In genomic region chr5:71932131-71932635, GRCh38 we compare ENCODE assay signal across 10 cellular contexts.
A peak's percentile ranks its signal among the peaks of the same experiment; 100 is the strongest.
DNase-seq lines count a peak whose midpoint lies in the region; ATAC-seq, FAIRE-seq and TF ChIP-seq lines count a peak whose summit lies in the region.
"Had no signal": no experiment of that assay in that cellular context is flagged by ENCODE, and none has a peak within 500 bp of the region (broad histone marks: within the 10 kb centered on the region; RNA-seq: fewer than 3 reads in every experiment).

No MANE protein-coding gene starts in this region.

- H3K27me3 ChIP-seq in bronchial epithelial cell (ENCODE audit: control insufficient read depth, insufficient read depth, low read length) (peaks cover 2% of the 10 kb centered on the region), HepG2 (ENCODE audit: control insufficient read depth in 1 of 2, insufficient read depth in 2 of 2, low read length in 2 of 2) (no peaks in the 10 kb centered on the region; a peak in 1 of 5 replicates), aorta (ENCODE audit: control insufficient read depth in 1 of 2, insufficient read depth in 2 of 2, low read length in 1 of 2) (no peaks in the 10 kb centered on the region), spleen (replicated peaks in 1 of 7) (no peaks in the 10 kb centered on the region)
- no peaks in the 10 kb centered on the region for H3K27me3 ChIP-seq in effector memory CD4-positive, alpha-beta T cell (replicated peaks; ENCODE audit: control insufficient read depth, insufficient read depth, low read length, poor library complexity, severe bottlenecking)

- TF ChIP-seq CTCF in bronchial epithelial cell (IDR thresholded peaks at IDR 0.05; ENCODE audit: insufficient read depth, low read length, severe bottlenecking) (no peak), HepG2 (CRISPR knock-in tag; IDR thresholded peaks at IDR 0.05) (no peak), spleen (IDR thresholded peaks at IDR 0.05 in 8 of 11, conservative IDR thresholded peaks at IDR 0.05 in 3 of 11) (no peak)

- TF ChIP-seq EP300 in HepG2 (IDR thresholded peaks at IDR 0.05; ENCODE audit: low read depth in 2 of 2, low read length in 2 of 2), result no peak
- no peak for TF ChIP-seq EP300 in HepG2 (CRISPR knock-in tag; IDR thresholded peaks at IDR 0.05; ENCODE audit: borderline replicate concordance)

- BruUV-seq in HepG2 (replicated peaks; lab: Mats Ljungman, UMichigan), result no TSS peak

- 0% methylated on average over 1 of the region's 1 CpG for WGBS in HepG2 (ENCODE audit: low lambda C conversion rate)
- 8 to 12% methylated on average over 1 of the region's 1 CpG for WGBS in aorta, 2 donors
- WGBS in spleen, 5 donors, result 58 to 83% (median 71%) methylated on average over 1 of the region's 1 CpG

- CTCF ChIA-PET in HepG2 (lab: Yijun Ruan, JAX; ENCODE audit: low intra/inter-chr PET ratio, low total read pairs), result no interaction called here

- no peaks in the 10 kb centered on the region for H4K20me1 ChIP-seq in HepG2 (ENCODE audit: insufficient read depth, low read length)

- H3K9me3 ChIP-seq in HepG2 (ENCODE audit: low read length), result no peaks in the 10 kb centered on the region
- H3K9me3 ChIP-seq in aorta (ENCODE audit: control insufficient read depth, low read length), result no peaks in the 10 kb centered on the region
- no peaks in the 10 kb centered on the region for H3K9me3 ChIP-seq in effector memory CD4-positive, alpha-beta T cell (ENCODE audit: control insufficient read depth, low read length)
- H3K9me3 ChIP-seq in spleen, result peaks cover 0 to 26% (median 9%) of the 10 kb centered on the region in 8 donors

- no peak for TF ChIP-seq RAD21 in HepG2 (CRISPR knock-in tag; IDR thresholded peaks at IDR 0.05)

- no peak overlapping the region for H3K9ac ChIP-seq in HepG2 (ENCODE audit: insufficient read depth, low read depth, low read length)

- intact Hi-C loops in left cardiac atrium (cut with DNase I) (no loop called here), Right ventricle myocardium inferior (cut with DNase I) (loop anchor here (5.0 kb wide), 1 partner anchor 180 kb away; no protein-coding TSS in a partner anchor), HepG2 (cut with micrococcal nuclease; ENCODE audit: unreplicated experiment) (no loop called here), aorta (cut with DNase I) (loop anchor here (2.0 to 5.0 kb wide), 3 partner anchors 149 to 175 kb away; partner anchors contain the start of gene MAP1B (in 1 of the 2)), spleen (cut with DNase I; ENCODE audit: low total_unique reads) (no loop called here)

- TF ChIP-seq POLR2A in HepG2 (IDR thresholded peaks at IDR 0.05; ENCODE audit: insufficient read depth in 1 of 2, low read depth in 2 of 2, low read length in 2 of 2) (no peak), spleen (IDR thresholded peaks at IDR 0.05) (no peak)

- FAIRE-seq in bronchial epithelial cell (lab: Jason Lieb, UNC) (no peak), HepG2 (lab: Jason Lieb, UNC) (no peak)
- FAIRE-seq: GM12878 had no signal

- in situ Hi-C loops in HepG2 (cut with HindIII; ENCODE audit: extremely low pct_ligation_motif_present, low pct_unique_long_range_greater_than_20kb), result no loop called here

- peak overlapping the region; percentile 61 for H3K4me2 ChIP-seq in HepG2 (ENCODE audit: low read depth, low read length)

- H3K4me3 ChIP-seq in bronchial epithelial cell (ENCODE audit: low read depth, low read length) (no peak overlapping the region), HepG2 (replicated peaks in 1 of 3; ENCODE audit: insufficient read depth in 1 of 3, low read depth in 2 of 3, low read length in 3 of 3) (no peak overlapping the region), aorta (ENCODE audit: low read length in 2 of 2) (no peak overlapping the region), spleen (no peak overlapping the region)
- no peak overlapping the region for H3K4me3 ChIP-seq in effector memory CD4-positive, alpha-beta T cell (ENCODE audit: insufficient read depth, low read depth, low read length, poor library complexity, severe bottlenecking)
- H3K4me3 ChIP-seq: GM12878 had no signal

- no peaks in the 10 kb centered on the region for H3K79me2 ChIP-seq in HepG2 (ENCODE audit: insufficient read depth, low read length)

- H3K27ac ChIP-seq in HepG2 (ENCODE audit: extremely low read length, insufficient read depth, low read length) (peak overlapping the region; percentile 33), aorta (ENCODE audit: low read depth in 1 of 2, low read length in 2 of 2) (peak overlapping the region; percentile 62 to 99), spleen (peak overlapping the region in 2 of 8 donors; percentile 11 to 26)
- H3K27ac ChIP-seq in effector memory CD4-positive, alpha-beta T cell (ENCODE audit: insufficient read depth, low read length, poor library complexity, severe bottlenecking), result no peak overlapping the region

- H3K36me3 ChIP-seq in bronchial epithelial cell (ENCODE audit: control insufficient read depth, insufficient read depth, low read length), result no peaks in the 10 kb centered on the region
- no peaks in the 10 kb centered on the region for H3K36me3 ChIP-seq in HepG2 (replicated peaks in 1 of 2; ENCODE audit: control insufficient read depth in 1 of 2, insufficient read depth in 2 of 2, low read length in 2 of 2)
- no peaks in the 10 kb centered on the region for H3K36me3 ChIP-seq in aorta (ENCODE audit: control insufficient read depth in 1 of 2, insufficient read depth in 2 of 2, low read length in 1 of 2)
- no peaks in the 10 kb centered on the region for H3K36me3 ChIP-seq in effector memory CD4-positive, alpha-beta T cell (ENCODE audit: control insufficient read depth, insufficient read depth, low read length)
- H3K36me3 ChIP-seq in spleen, result no peaks in the 10 kb centered on the region

- no peak overlapping the region for H2AFZ ChIP-seq in HepG2 (ENCODE audit: low read length)

- POLR2A ChIA-PET in HepG2 (lab: Yijun Ruan, JAX), result no interaction called here

- H3K4me1 ChIP-seq in HepG2 (ENCODE audit: insufficient read depth, low read length) (peaks cover 22% of the 10 kb centered on the region), aorta (ENCODE audit: control insufficient read depth in 1 of 2, insufficient read depth in 2 of 2, low read length in 2 of 2) (no peaks in the 10 kb centered on the region), spleen (peaks cover 0 to 10% (median 0%) of the 10 kb centered on the region in 6 donors)
- H3K4me1 ChIP-seq in effector memory CD4-positive, alpha-beta T cell (ENCODE audit: control insufficient read depth, insufficient read depth, low read length, poor library complexity, severe bottlenecking), result no peaks in the 10 kb centered on the region

- DNase-seq in left cardiac atrium (no peak), Right ventricle myocardium inferior (ENCODE audit: missing footprints) (no peak), bronchial epithelial cell (ENCODE audit: low read depth) (peak; percentile 76), HepG2 (ENCODE audit: low spot score) (peak; percentile 25), aorta (peak in 1 of 2 donors; percentile 65), spleen (no peak)
- DNase-seq in effector memory CD4-positive, alpha-beta T cell, result no peak
- DNase-seq: activated CD4-positive, alpha-beta T cell treated with anti-CD3 and anti-CD28 coated beads, Interleukin-2, amount 50 U/mL, for 1 hour had no signal

- peak; percentile 59 to 71 for ATAC-seq in left cardiac atrium
- ATAC-seq in Right ventricle myocardium inferior, result no peak
- peak; percentile 77 for ATAC-seq in HepG2
- peak; percentile 71 for ATAC-seq in aorta (ENCODE audit: low FRiP score)
- ATAC-seq in GM18867 (IDR thresholded peaks at IDR 0.05; ENCODE audit: unreplicated experiment), result no peak
- ATAC-seq: GM12878 had no signal

TF ChIP-seq in HepG2, 621 proteins besides CTCF, POLR2A, EP300 and RAD21 (continues in another document):
- TF ChIP-seq ZBTB3 (CRISPR knock-in tag; IDR thresholded peaks at IDR 0.05; ENCODE audit: borderline replicate concordance, low read depth) (no peak), ZBTB34 (CRISPR knock-in tag; IDR thresholded peaks at IDR 0.05) (no peak), XRCC5 (optimal IDR thresholded peaks at IDR 0.05; ENCODE audit: low read length) (peak; percentile 17), CREB1 (IDR thresholded peaks at IDR 0.05) (0 out of 2 replicates have a peak, but pooled peaks have one; percentile 8), CREB1 (CRISPR knock-in tag; IDR thresholded peaks at IDR 0.05) (no peak), IKZF5 (CRISPR knock-in tag; IDR thresholded peaks at IDR 0.05) (0 out of 2 replicates have a peak, but pooled peaks have one; percentile 9)

Comparison
In these comparisons a context has a peak if more than half of its experiments do, and no peak if none do; other contexts are left out.
1. ATAC-seq: peak in left cardiac atrium (2 of 2), HepG2 (single experiment) and aorta (single experiment); none in Right ventricle myocardium inferior (single experiment) and GM18867 (single experiment).
2. intact Hi-C loops: an anchor here in Right ventricle myocardium inferior (5.0 kb wide) and aorta (2.0 to 5.0 kb wide); none called in left cardiac atrium, HepG2 and spleen.
3. DNase-seq: peak in bronchial epithelial cell (single experiment) and HepG2 (single experiment); none in left cardiac atrium (single experiment), Right ventricle myocardium inferior (single experiment), effector memory CD4-positive, alpha-beta T cell (0 of 3) and spleen (single experiment).